9 cellular contexts compared by ENCODE assay signal in the genomic region with DNA sequence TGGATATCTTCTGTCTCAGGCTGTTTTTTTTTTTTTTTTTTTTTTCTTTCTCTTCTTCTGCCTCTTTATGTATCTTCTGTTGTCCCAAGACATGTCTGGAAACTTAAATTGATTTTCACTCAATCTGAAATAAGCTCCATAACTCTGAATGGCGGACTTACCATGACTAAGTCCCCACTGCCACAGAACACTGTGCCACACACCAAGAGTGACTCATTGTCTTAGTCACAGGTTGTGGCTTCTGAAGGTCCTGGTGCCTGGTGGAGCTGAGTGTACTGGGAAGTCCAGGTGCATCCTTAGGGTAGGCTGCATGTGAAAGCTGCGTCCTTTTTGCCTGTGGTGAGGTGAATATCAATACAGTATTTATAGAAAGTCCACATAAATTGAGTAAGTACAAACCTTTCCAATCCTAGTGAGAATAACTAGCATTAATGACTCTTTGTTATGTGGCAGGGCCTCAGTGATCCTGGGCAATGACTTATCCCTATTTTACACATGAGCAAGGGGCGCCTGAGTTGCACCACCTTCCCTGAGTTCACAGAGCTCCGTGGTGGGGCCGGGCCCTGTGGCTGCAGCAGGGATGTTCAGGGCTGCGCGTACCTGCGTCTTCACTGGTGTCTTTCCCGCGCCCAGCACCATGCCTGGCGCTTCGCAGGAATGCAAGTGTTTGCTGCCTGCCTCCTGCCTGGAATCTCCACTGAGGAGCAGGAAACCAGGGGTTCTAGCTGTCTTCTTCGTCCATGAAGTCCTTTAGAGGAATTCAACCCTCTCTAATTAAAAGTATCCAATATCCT. TPM values are rescaled to one million over a fixed set of nuclear protein-coding genes. Genes with fewer than 3 reads are reported as not detected.
DNase-seq lines count a peak whose midpoint lies in the region; ATAC-seq and TF ChIP-seq lines count a peak whose summit lies in the region.
"Had no signal": no experiment of that assay in that cellular context is flagged by ENCODE, and none has a peak within 500 bp of the region (broad histone marks: within the 10 kb centered on the region; RNA-seq: fewer than 3 reads in every experiment).

No MANE protein-coding gene starts in this region.

- H3K4me3 Mint-ChIP-seq in T-helper 1 cell treated with Interleukin-12 subunit alpha and Interleukin-12 subunit beta and Interleukin-4 antibody, amounts not matched to agents 30 μg/mL and 1 μg/mL, for 36 hours: peak overlapping the region; percentile 56

- peaks cover 12 to 45% of the 10 kb centered on the region in 2 experiments for H3K36me3 ChIP-seq in SK-N-SH (replicated peaks in 1 of 2; ENCODE audit: control insufficient read depth in 1 of 2, insufficient read depth in 2 of 2, low read length in 1 of 2)
- H3K36me3 ChIP-seq in MM.1S (replicated peaks; ENCODE audit: insufficient read depth, low read length): no peaks in the 10 kb centered on the region

- H2AFZ ChIP-seq in SK-N-SH (ENCODE audit: low read depth) (no peak overlapping the region), MM.1S (ENCODE audit: low read length) (no peak overlapping the region)

- H3F3A ChIP-seq in SK-N-SH (replicated peaks; ENCODE audit: insufficient read depth): peaks cover 13% of the 10 kb centered on the region
- H3F3A ChIP-seq in MM.1S (ENCODE audit: insufficient read depth, low read length): no peaks in the 10 kb centered on the region

- TF ChIP-seq RAD21 in SK-N-SH (IDR thresholded peaks at IDR 0.05; ENCODE audit: low read length): no peak

- H3K27me3 Mint-ChIP-seq in T-helper 1 cell treated with Interleukin-12 subunit alpha and Interleukin-12 subunit beta and Interleukin-4 antibody, amounts not matched to agents 30 μg/mL and 1 μg/mL, for 36 hours (ENCODE audit: low read depth): no peaks in the 10 kb centered on the region

- H3K4me2 ChIP-seq in SK-N-SH: peak overlapping the region; percentile 94
- H3K4me2 ChIP-seq in MM.1S (ENCODE audit: low read depth, low read length): no peak overlapping the region

- H3K27me3 ChIP-seq in SK-N-SH (ENCODE audit: insufficient read depth) (no peaks in the 10 kb centered on the region), MM.1S (replicated peaks; ENCODE audit: insufficient read depth, low read length) (no peaks in the 10 kb centered on the region)

- peaks cover 33 to 52% of the 10 kb centered on the region in 2 experiments for H3K4me1 ChIP-seq in SK-N-SH (ENCODE audit: control insufficient read depth in 1 of 2, insufficient read depth in 2 of 2, low read depth in 1 of 2, low read length in 1 of 2)
- H3K4me1 ChIP-seq in MM.1S (ENCODE audit: low read length): no peaks in the 10 kb centered on the region

- H3K4me3 ChIP-seq in SK-N-SH (ENCODE audit: low read depth in 2 of 2, low read length in 1 of 2) (no peak overlapping the region), epithelial cell of esophagus (ENCODE audit: low read length) (no peak overlapping the region), MM.1S (ENCODE audit: low read length) (no peak overlapping the region)

- TF ChIP-seq EP300 in SK-N-SH (IDR thresholded peaks at IDR 0.05; ENCODE audit: borderline replicate concordance in 1 of 2, low read depth in 1 of 2, low read length in 1 of 2): peak in 1 of 2 experiments; percentile 28; a peak in 1 of 4 replicates

- H3K4me1 Mint-ChIP-seq in T-helper 1 cell treated with Interleukin-12 subunit alpha and Interleukin-12 subunit beta and Interleukin-4 antibody, amounts not matched to agents 30 μg/mL and 1 μg/mL, for 36 hours (ENCODE audit: low read depth): peaks cover 52% of the 10 kb centered on the region

- CTCF ChIA-PET in SK-N-SH (lab: Yijun Ruan, JAX): interaction anchor here (1.5 kb wide), 1 partner anchor 101 kb away, joined by 3 read pairs; a partner anchor contains a TSS

- H3K27ac Mint-ChIP-seq in T-helper 1 cell treated with Interleukin-12 subunit alpha and Interleukin-12 subunit beta and Interleukin-4 antibody, amounts not matched to agents 30 μg/mL and 1 μg/mL, for 36 hours: peak overlapping the region; percentile 71

- no peak overlapping the region for H3K9ac ChIP-seq in SK-N-SH
- no peak overlapping the region for H3K9ac ChIP-seq in MM.1S (ENCODE audit: low read length)

- H3K9me2 ChIP-seq in SK-N-SH (no peaks in the 10 kb centered on the region), MM.1S (replicated peaks; ENCODE audit: insufficient read depth, low read length) (no peaks in the 10 kb centered on the region)

- no peak for ATAC-seq in SK-N-SH treated with all-trans-retinoic acid at 6 μM for 48 hours

- H3K36me3 Mint-ChIP-seq in T-helper 1 cell treated with Interleukin-12 subunit alpha and Interleukin-12 subunit beta and Interleukin-4 antibody, amounts not matched to agents 30 μg/mL and 1 μg/mL, for 36 hours (ENCODE audit: low read depth): peaks cover 33% of the 10 kb centered on the region

- WGBS in SK-N-SH (ENCODE audit: low lambda C conversion rate): 78% methylated on average over 11 of the region's 13 CpGs

- DNase-seq in SK-N-SH (no peak), epithelial cell of esophagus (ENCODE audit: low read depth) (peak; percentile 91), GM10266 (ENCODE audit: extremely low spot score) (no peak), NCI-H510A treated with DMSO at 0.1 percent for 48 hours (lab: John Stamatoyannopoulos, UW) (no peak), MM.1S (no peak)
- DNase-seq in stimulated activated CD8-positive, alpha-beta memory T cell treated with anti-CD3 and anti-CD28 coated beads, Interleukin-15, amount 100 ng/mL, for 4 hours (ENCODE audit: low read depth in 2 of 2): peak; percentile 29 to 42
- DNase-seq: NCI-H446 had no signal

- peak overlapping the region; percentile 41 to 94 for H3K27ac ChIP-seq in SK-N-SH (ENCODE audit: low read depth in 2 of 2, low read length in 1 of 2)
- H3K27ac ChIP-seq in MM.1S (ENCODE audit: low read length): no peak overlapping the region

- peaks cover 60% of the 10 kb centered on the region for H4K20me1 ChIP-seq in SK-N-SH (ENCODE audit: insufficient read depth)
- H4K20me1 ChIP-seq in MM.1S (ENCODE audit: insufficient read depth, low read length): no peaks in the 10 kb centered on the region

- H3K9me3 ChIP-seq in SK-N-SH (no peaks in the 10 kb centered on the region), MM.1S (replicated peaks; ENCODE audit: insufficient read depth, low read length) (no peaks in the 10 kb centered on the region)

- H3K9me3 Mint-ChIP-seq in T-helper 1 cell treated with Interleukin-12 subunit alpha and Interleukin-12 subunit beta and Interleukin-4 antibody, amounts not matched to agents 30 μg/mL and 1 μg/mL, for 36 hours: no peaks in the 10 kb centered on the region

- POLR2A ChIA-PET in SK-N-SH (lab: Yijun Ruan, JAX): no interaction called here

- no peak for TF ChIP-seq CTCF in SK-N-SH (IDR thresholded peaks at IDR 0.05)
- no peak for TF ChIP-seq CTCF in epithelial cell of esophagus (IDR thresholded peaks at IDR 0.05; ENCODE audit: insufficient read depth, low read depth, low read length, missing control alignments)
- TF ChIP-seq CTCF in GM10266 (IDR thresholded peaks at IDR 0.05; ENCODE audit: control insufficient read depth, insufficient read depth, low read depth, missing control alignments): no peak
- no peak for TF ChIP-seq CTCF in MM.1S (IDR thresholded peaks at IDR 0.05; ENCODE audit: low read length)

- H3K79me2 ChIP-seq in SK-N-SH (ENCODE audit: insufficient read depth) (peaks cover 93% of the 10 kb centered on the region), MM.1S (ENCODE audit: low read length) (no peaks in the 10 kb centered on the region)

TF ChIP-seq in SK-N-SH, 30 proteins besides CTCF, POLR2A, EP300 and RAD21 (continues in another document):
- TF ChIP-seq, protein P1, sequence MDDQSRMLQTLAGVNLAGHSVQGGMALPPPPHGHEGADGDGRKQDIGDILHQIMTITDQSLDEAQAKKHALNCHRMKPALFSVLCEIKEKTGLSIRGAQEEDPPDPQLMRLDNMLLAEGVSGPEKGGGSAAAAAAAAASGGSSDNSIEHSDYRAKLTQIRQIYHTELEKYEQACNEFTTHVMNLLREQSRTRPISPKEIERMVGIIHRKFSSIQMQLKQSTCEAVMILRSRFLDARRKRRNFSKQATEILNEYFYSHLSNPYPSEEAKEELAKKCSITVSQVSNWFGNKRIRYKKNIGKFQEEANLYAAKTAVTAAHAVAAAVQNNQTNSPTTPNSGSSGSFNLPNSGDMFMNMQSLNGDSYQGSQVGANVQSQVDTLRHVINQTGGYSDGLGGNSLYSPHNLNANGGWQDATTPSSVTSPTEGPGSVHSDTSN (IDR thresholded peaks at IDR 0.05): peak; percentile 27; the same call in 1 of the 2 replicates
- TF ChIP-seq FOSL2 (IDR thresholded peaks at IDR 0.05; ENCODE audit: borderline replicate concordance, low read depth): peak; percentile 91
- TF ChIP-seq NRF1 (IDR thresholded peaks at IDR 0.05; ENCODE audit: low read depth, low read length): no peak
- TF ChIP-seq, protein P2, sequence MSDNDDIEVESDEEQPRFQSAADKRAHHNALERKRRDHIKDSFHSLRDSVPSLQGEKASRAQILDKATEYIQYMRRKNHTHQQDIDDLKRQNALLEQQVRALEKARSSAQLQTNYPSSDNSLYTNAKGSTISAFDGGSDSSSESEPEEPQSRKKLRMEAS (IDR thresholded peaks at IDR 0.05; ENCODE audit: low read depth): no peak

TF ChIP-seq in SK-N-SH treated with all-trans-retinoic acid at 6 μM for 48 hours, 23 proteins besides CTCF, POLR2A, EP300 and RAD21 (continues in another document):
- TF ChIP-seq BACH2 (CRISPR knock-in tag; IDR thresholded peaks at IDR 0.05; ENCODE audit: borderline replicate concordance) (no peak), ZFP30 (CRISPR knock-in tag; IDR thresholded peaks at IDR 0.05) (no peak), ZNF70 (CRISPR knock-in tag; IDR thresholded peaks at IDR 0.05) (no peak), ZC3H10 (CRISPR knock-in tag; IDR thresholded peaks at IDR 0.05) (no peak), TCF4 (CRISPR knock-in tag; IDR thresholded peaks at IDR 0.05; ENCODE audit: borderline replicate concordance) (no peak), ZFP3 (CRISPR knock-in tag; IDR thresholded peaks at IDR 0.05) (no peak), CSDC2 (CRISPR knock-in tag; IDR thresholded peaks at IDR 0.05) (no peak), ZNF565 (CRISPR knock-in tag; conservative IDR thresholded peaks at IDR 0.05; ENCODE audit: low read depth) (no peak), ARNTL (CRISPR knock-in tag; IDR thresholded peaks at IDR 0.05; ENCODE audit: borderline replicate concordance, low read depth) (no peak), ESRRG (CRISPR knock-in tag; IDR thresholded peaks at IDR 0.05) (no peak), GLIS3 (CRISPR knock-in tag; IDR thresholded peaks at IDR 0.05) (no peak)

RNA-seq across cellular contexts. Expression of a gene that starts 4.3 kb away (rescaled TPM):
- 143 and 175 TPM in 2 replicates for polyA plus RNA-seq in SK-N-SH (2012; rRNA removed)
- 87.4 and 114 TPM in 2 replicates for polyA plus RNA-seq in SK-N-SH (2012; cell fraction: cytosol; rRNA removed)
- 193 and 198 TPM in 2 replicates for polyA plus RNA-seq in SK-N-SH (2012; cell fraction: nucleus; rRNA removed)

Comparison
In these comparisons a context has a peak if more than half of its experiments do, and no peak if none do; other contexts are left out.
1. DNase-seq: peak in epithelial cell of esophagus (single experiment) and stimulated activated CD8-positive, alpha-beta memory T cell treated with anti-CD3 and anti-CD28 coated beads, Interleukin-15, amount 100 ng/mL, for 4 hours (2 of 2); none in SK-N-SH (single experiment), GM10266 (single experiment), NCI-H510A treated with DMSO at 0.1 percent for 48 hours (single experiment) and MM.1S (single experiment).